Comparison of ENCODE assay signal across 13 cellular contexts in genomic region chrX:42117318-42117717, GRCh38.
A peak's percentile ranks its signal among the peaks of the same experiment; 100 is the strongest.
DNase-seq lines count a peak whose midpoint lies in the region; ATAC-seq and TF ChIP-seq lines count a peak whose summit lies in the region.
"Had no signal": no experiment of that assay in that cellular context is flagged by ENCODE, and none has a peak within 500 bp of the region (broad histone marks: within the 10 kb centered on the region; RNA-seq: fewer than 3 reads in every experiment).

No MANE protein-coding gene starts in this region.

- ATAC-seq in GM18867 (IDR thresholded peaks at IDR 0.05; ENCODE audit: unreplicated experiment) (peak; percentile 73), GM21360 (IDR thresholded peaks at IDR 0.05; ENCODE audit: unreplicated experiment) (peak; percentile 72), HG02981 (IDR thresholded peaks at IDR 0.05; ENCODE audit: unreplicated experiment) (peak; percentile 91), GM18520 (IDR thresholded peaks at IDR 0.05; ENCODE audit: unreplicated experiment) (no peak)
- ATAC-seq in stimulated activated naive CD8-positive, alpha-beta T cell treated with anti-CD3 and anti-CD28 coated beads, Interleukin-15, Interleukin-2, amounts not matched to agents 100 U/mL and 50 U/mL, for 24 hours: no peak
- no peak for ATAC-seq in stimulated activated effector memory CD8-positive, alpha-beta T cell treated with anti-CD3 and anti-CD28 coated beads, Interleukin-12 subunit alpha, Interleukin-12 subunit beta, amount 100 ng/mL, for 72 hours
- ATAC-seq: activated CD4-positive, CD25-positive, alpha-beta regulatory T cell treated with anti-CD3 and anti-CD28 coated beads, Interleukin-2, amount 50 U/mL, for 24 hours; left lung had no signal

- no peak overlapping the region for H3K4me3 ChIP-seq in KMS-11 (IDR thresholded peaks at IDR 0.05; ENCODE audit: insufficient read depth, low read depth, low read length)
- H3K4me3 ChIP-seq: breast epithelium, left lung had no signal

- no peak for TF ChIP-seq CTCF in KMS-11 (conservative IDR thresholded peaks at IDR 0.05; ENCODE audit: low read depth, low read length)

- H3K27ac Mint-ChIP-seq in stimulated activated effector memory CD8-positive, alpha-beta T cell treated with anti-CD3 and anti-CD28 coated beads, Interleukin-12 subunit alpha, Interleukin-12 subunit beta, amount 100 ng/mL, for 72 hours: no peak overlapping the region

- H4K20me1 ChIP-seq in KMS-11 (ENCODE audit: insufficient read depth): no peaks in the 10 kb centered on the region

- no peaks in the 10 kb centered on the region for H3K36me3 Mint-ChIP-seq in stimulated activated effector memory CD8-positive, alpha-beta T cell treated with anti-CD3 and anti-CD28 coated beads, Interleukin-12 subunit alpha, Interleukin-12 subunit beta, amount 100 ng/mL, for 72 hours

- no peak overlapping the region for H3K4me3 Mint-ChIP-seq in stimulated activated effector memory CD8-positive, alpha-beta T cell treated with anti-CD3 and anti-CD28 coated beads, Interleukin-12 subunit alpha, Interleukin-12 subunit beta, amount 100 ng/mL, for 72 hours

- peaks cover 5% of the 10 kb centered on the region for H3K9me3 Mint-ChIP-seq in stimulated activated effector memory CD8-positive, alpha-beta T cell treated with anti-CD3 and anti-CD28 coated beads, Interleukin-12 subunit alpha, Interleukin-12 subunit beta, amount 100 ng/mL, for 72 hours

- peak overlapping the region; percentile 48 for H3K4me2 ChIP-seq in KMS-11

- H3K27ac ChIP-seq in KMS-11: no peak overlapping the region
- H3K27ac ChIP-seq: breast epithelium, left lung had no signal

- no peak for DNase-seq in stimulated activated naive CD8-positive, alpha-beta T cell treated with anti-CD3 and anti-CD28 coated beads, Interleukin-15, Interleukin-2, amounts not matched to agents 100 U/mL and 50 U/mL, for 24 hours
- DNase-seq in ecto neural progenitor cell (ENCODE audit: low spot score): no peak
- DNase-seq in stimulated activated effector memory CD8-positive, alpha-beta T cell treated with anti-CD3 and anti-CD28 coated beads, Interleukin-12 subunit alpha, Interleukin-12 subunit beta, amount 100 ng/mL, for 72 hours (ENCODE audit: low spot score in 2 of 2): no peak
- DNase-seq: activated CD8-positive, alpha-beta memory T cell treated with anti-CD3 and anti-CD28 coated beads, Interleukin-2, amount 50 U/mL, for 48 hours; activated naive CD4-positive, alpha-beta T cell treated with anti-CD3 and anti-CD28 coated beads, Interleukin-2, amount 50 U/mL, for 16 hours; left lung had no signal

- H2AFZ ChIP-seq in KMS-11 (ENCODE audit: low read depth): no peak overlapping the region

- H3K36me3 ChIP-seq in KMS-11 (ENCODE audit: insufficient read depth): no peaks in the 10 kb centered on the region
- H3K36me3 ChIP-seq: breast epithelium, left lung had no signal

- peaks cover 7% of the 10 kb centered on the region for H3K4me1 Mint-ChIP-seq in stimulated activated effector memory CD8-positive, alpha-beta T cell treated with anti-CD3 and anti-CD28 coated beads, Interleukin-12 subunit alpha, Interleukin-12 subunit beta, amount 100 ng/mL, for 72 hours

- peaks cover 26% of the 10 kb centered on the region for H3K4me1 ChIP-seq in KMS-11 (ENCODE audit: low read depth, poor library complexity, severe bottlenecking)
- H3K4me1 ChIP-seq: breast epithelium, left lung had no signal

- H3K79me2 ChIP-seq in KMS-11 (ENCODE audit: insufficient read depth, low read depth): no peaks in the 10 kb centered on the region

- no peak overlapping the region for H3K9ac ChIP-seq in KMS-11

- H3K27me3 ChIP-seq in KMS-11 (ENCODE audit: insufficient read depth, low read depth): no peaks in the 10 kb centered on the region
- H3K27me3 ChIP-seq: left lung had no signal

Comparison
In these comparisons a context has a peak if more than half of its experiments do, and no peak if none do; other contexts are left out.
1. ATAC-seq: peak in GM18867 (single experiment), GM21360 (single experiment) and HG02981 (single experiment); none in stimulated activated naive CD8-positive, alpha-beta T cell treated with anti-CD3 and anti-CD28 coated beads, Interleukin-15, Interleukin-2, amounts not matched to agents 100 U/mL and 50 U/mL, for 24 hours (single experiment), GM18520 (single experiment) and stimulated activated effector memory CD8-positive, alpha-beta T cell treated with anti-CD3 and anti-CD28 coated beads, Interleukin-12 subunit alpha, Interleukin-12 subunit beta, amount 100 ng/mL, for 72 hours (single experiment).